ENCODE assay signal across 8 cellular contexts in the genomic region with DNA sequence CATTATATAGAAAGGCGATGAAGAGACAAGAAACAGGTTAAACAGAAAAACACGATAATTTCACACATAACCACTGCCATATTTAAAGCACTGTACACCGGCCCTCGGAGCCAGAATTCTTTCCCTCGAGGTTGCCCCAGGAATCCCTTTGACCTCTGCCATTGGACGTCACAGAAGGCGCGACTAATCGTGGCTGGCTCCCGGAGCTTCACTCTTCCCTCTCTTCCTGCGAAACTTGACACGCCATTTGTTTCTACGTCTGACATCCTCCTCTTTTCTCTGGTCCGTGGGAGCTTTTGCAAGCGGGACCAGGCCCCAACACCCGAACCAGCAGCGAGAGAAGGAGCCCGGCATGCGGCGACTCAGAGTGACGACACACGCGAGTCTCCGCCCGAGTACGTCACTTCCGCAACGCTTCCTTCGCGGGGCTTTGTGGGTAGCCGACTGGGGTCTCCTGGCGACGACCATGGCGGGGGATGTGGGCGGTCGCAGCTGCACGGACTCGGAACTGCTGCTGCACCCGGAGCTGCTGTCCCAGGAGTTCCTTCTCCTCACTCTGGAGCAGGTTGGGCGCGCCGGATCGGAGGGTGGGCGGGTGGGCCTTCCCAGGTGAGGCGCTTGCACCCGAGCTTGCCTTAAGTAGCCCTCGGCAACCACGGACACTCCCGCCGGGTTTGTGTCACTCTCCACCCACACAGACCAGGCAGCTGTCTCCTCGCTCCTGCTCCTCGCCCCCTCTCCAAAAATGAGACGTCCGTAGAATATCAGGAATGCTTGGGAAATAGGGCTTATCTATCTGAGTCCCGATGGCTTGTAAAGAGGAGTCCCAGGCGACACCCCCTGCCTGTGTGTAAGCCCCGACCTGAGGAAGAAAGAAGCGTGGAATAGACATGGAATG. TPM values are rescaled to one million over a fixed set of nuclear protein-coding genes. Genes with fewer than 3 reads are reported as not detected.
DNase-seq lines count a peak whose midpoint lies in the region; ATAC-seq and TF ChIP-seq lines count a peak whose summit lies in the region.

A gene (plus strand): TSS at position 419 of the 898 bp plus-strand sequence. CDS start 48 bp downstream, at position 467.

- ATAC-seq in naive thymus-derived CD8-positive, alpha-beta T cell, result peak; percentile 91 to 93

- H3K4me3 ChIP-seq in LNCaP clone FGC (ENCODE audit: low read depth, low read length), result peak within 1 kb of the TSS; percentile 97

- peak within 1 kb of the TSS; percentile 94 to 100 (median 99) for H3K4me3 Mint-ChIP-seq in naive thymus-derived CD8-positive, alpha-beta T cell

- H3K27ac Mint-ChIP-seq in naive thymus-derived CD8-positive, alpha-beta T cell, result peak within 1 kb of the TSS; percentile 98 to 100 (median 100)

- H3K4me1 Mint-ChIP-seq in naive thymus-derived CD8-positive, alpha-beta T cell, result peaks cover 16 to 45% (median 37%) of the 10 kb centered on the region in 4 donors

- H3K9me3 Mint-ChIP-seq in naive thymus-derived CD8-positive, alpha-beta T cell, result no peaks in the 10 kb centered on the region

- no peak for TF ChIP-seq CTCF in LNCaP clone FGC (IDR thresholded peaks at IDR 0.05; ENCODE audit: control insufficient read depth, extremely low read depth, insufficient read depth)

- peaks cover 0 to 33% (median 5%) of the 10 kb centered on the region in 3 donors for H3K36me3 Mint-ChIP-seq in naive thymus-derived CD8-positive, alpha-beta T cell

- POLR2A ChIA-PET in naive thymus-derived CD8-positive, alpha-beta T cell (lab: Charles Lee), result interaction anchor here (1.9 to 3.3 kb wide), 2 partner anchors 8 to 61 kb away, joined by 6 to 22 read pairs; a partner anchor contains a TSS

- H3K27me3 Mint-ChIP-seq in naive thymus-derived CD8-positive, alpha-beta T cell, result peaks cover 0 to 1% (median 0%) of the 10 kb centered on the region in 5 donors

- peak; percentile 85 for DNase-seq in EH (ENCODE audit: low read depth)
- peak; percentile 63 for DNase-seq in GOT3 (lab: John Stamatoyannopoulos, UW)
- peak; percentile 47 for DNase-seq in LNCaP clone FGC (ENCODE audit: low read depth)
- peak; percentile 91 for DNase-seq in RPMI8226
- DNase-seq in activated T-helper 1 cell treated with anti-CD3 and anti-CD28 coated beads, Interleukin-2, amount 50 U/mL, for 16 hours (ENCODE audit: low read depth in 1 of 2, low spot score in 1 of 2), result peak; percentile 78 to 84
- peak; percentile 85 for DNase-seq in fibroblast of peridontal ligament (ENCODE audit: extremely low read depth)
- DNase-seq in naive thymus-derived CD8-positive, alpha-beta T cell, result peak; percentile 81 to 98 (median 91)
- DNase-seq in stimulated activated naive CD4-positive, alpha-beta T cell (lab: John Stamatoyannopoulos, UW), result peak; percentile 84 to 99 (median 88)

RNA-seq across cellular contexts. Expression of the gene that starts here (rescaled TPM):
- 10 to 100 TPM; 21.9 to 27.3 TPM for total RNA-seq in naive thymus-derived CD8-positive, alpha-beta T cell
- 10 to 100 TPM in 1 of 3 donors, 1 to 10 TPM in 2; 8.6 to 10.1 (median 9.9) TPM for polyA plus RNA-seq in naive thymus-derived CD8-positive, alpha-beta T cell

Comparison
In these comparisons a context has a peak if more than half of its experiments do, and no peak if none do; other contexts are left out.
1. Peak in every context shown above with its lines: DNase-seq, ATAC-seq and H3K4me3 ChIP-seq.